8 cellular contexts compared by ENCODE assay signal in the genomic region with DNA sequence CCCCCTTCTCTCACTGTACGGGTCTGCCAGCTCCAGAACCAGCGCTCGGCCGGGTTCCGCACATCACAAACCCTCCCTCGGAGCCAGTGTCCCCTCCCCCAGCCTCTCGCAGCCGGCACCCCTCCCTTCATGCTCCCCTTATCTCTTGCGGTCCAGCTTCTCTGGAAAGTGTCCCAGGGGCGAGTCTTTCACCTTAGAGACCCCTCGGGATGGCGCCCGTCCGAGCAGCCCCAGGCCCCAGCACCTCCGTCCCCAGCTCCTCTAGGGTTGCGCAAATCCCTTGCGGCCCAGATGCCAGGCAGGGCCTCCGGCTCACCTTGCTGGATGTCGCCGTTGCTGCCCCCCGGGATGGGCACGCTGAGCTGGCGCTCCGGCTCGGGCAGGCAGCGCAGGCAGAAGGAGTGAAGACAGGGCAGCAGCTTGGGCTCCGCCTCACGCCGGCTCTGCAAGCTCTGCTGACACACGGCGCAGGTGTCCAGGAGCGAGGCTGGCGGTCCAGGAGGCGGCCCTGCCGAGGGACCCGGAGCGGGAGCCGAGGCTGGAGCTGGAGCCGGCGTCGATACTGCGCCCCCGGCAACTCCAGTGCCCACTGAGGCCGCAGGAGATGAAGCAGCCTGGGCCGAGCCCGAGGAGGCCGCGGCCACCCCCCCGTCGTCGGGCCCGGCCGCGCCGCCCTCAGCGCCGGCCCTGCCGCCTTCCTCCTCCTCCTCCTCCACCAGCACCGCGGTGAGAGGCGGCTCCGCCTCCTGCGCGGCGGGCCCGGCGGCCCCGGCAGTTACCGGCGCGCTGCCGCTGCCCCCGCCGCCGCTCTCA. TPM values are rescaled to one million over a fixed set of nuclear protein-coding genes. Genes with fewer than 3 reads are reported as not detected.
DNase-seq lines count a peak whose midpoint lies in the region; ATAC-seq lines count a peak whose summit lies in the region.

No MANE protein-coding gene starts in this region.

- H3K36me3 Mint-ChIP-seq in CD4-positive, alpha-beta memory T cell: peaks cover 4 to 26% of the 10 kb centered on the region in 2 donors

- H3K36me3 ChIP-seq in CD4-positive, alpha-beta memory T cell (ENCODE audit: insufficient read depth, low read length): no peaks in the 10 kb centered on the region
- H3K36me3 ChIP-seq in SJSA1: peaks cover 20% of the 10 kb centered on the region
- peaks cover 3% of the 10 kb centered on the region for H3K36me3 ChIP-seq in adipocyte (ENCODE audit: control insufficient read depth, insufficient read depth, low read length, severe bottlenecking)

- ATAC-seq in GM19438 (IDR thresholded peaks at IDR 0.05; ENCODE audit: low read depth, unreplicated experiment) (peak; percentile 59), HG03460 (IDR thresholded peaks at IDR 0.05; ENCODE audit: unreplicated experiment) (peak; percentile 60)

- H3K9me3 ChIP-seq in CD4-positive, alpha-beta memory T cell (ENCODE audit: control insufficient read depth in 1 of 2, low read length in 2 of 2): no peaks in the 10 kb centered on the region
- H3K9me3 ChIP-seq in SJSA1 (replicated peaks): 0 out of 2 replicates have a peak, but pooled peaks cover 3% of the 10 kb centered on the region
- no peaks in the 10 kb centered on the region for H3K9me3 ChIP-seq in adipocyte (ENCODE audit: control insufficient read depth, low read length)

- H3K27me3 Mint-ChIP-seq in CD4-positive, alpha-beta memory T cell: no peaks in the 10 kb centered on the region

- peak in 4 of 5 donors; percentile 19 to 60 (median 30) for DNase-seq in CD4-positive, alpha-beta memory T cell
- DNase-seq in SJSA1 (ENCODE audit: low read depth in 1 of 2, low spot score in 2 of 2): peak; percentile 45 to 60
- DNase-seq in adipocyte (ENCODE audit: low read depth): peak; percentile 61
- peak; percentile 68 for DNase-seq in hepatic stellate cell (ENCODE audit: low spot score)
- DNase-seq in retina: peak; percentile 83
- DNase-seq in AML-193 (lab: John Stamatoyannopoulos, UW): no peak

- peak overlapping the region; percentile 96 for H3K27ac ChIP-seq in CD4-positive, alpha-beta memory T cell (ENCODE audit: low read depth, low read length)
- H3K27ac ChIP-seq in SJSA1: peak overlapping the region; percentile 29

- H3K4me1 ChIP-seq in CD4-positive, alpha-beta memory T cell (ENCODE audit: insufficient read depth, low read length): peaks cover 48% of the 10 kb centered on the region
- H3K4me1 ChIP-seq in SJSA1 (replicated peaks) (peaks cover 13% of the 10 kb centered on the region), adipocyte (ENCODE audit: control insufficient read depth, insufficient read depth, low read length) (peaks cover 29% of the 10 kb centered on the region)

- peaks cover 41 to 61% (median 50%) of the 10 kb centered on the region in 4 donors for H3K4me1 Mint-ChIP-seq in CD4-positive, alpha-beta memory T cell

- CTCF ChIA-PET in CD4-positive, alpha-beta memory T cell (lab: Charles Lee; ENCODE audit: partially characterized antibody): interaction anchor here (0.7 to 1.9 kb wide), 4 partner anchors 10 to 83 kb away, joined by 3 to 4 read pairs (median 4); no protein-coding TSS in a partner anchor

- no peaks in the 10 kb centered on the region for H3K27me3 ChIP-seq in CD4-positive, alpha-beta memory T cell (ENCODE audit: insufficient read depth, low read length)
- H3K27me3 ChIP-seq in SJSA1 (replicated peaks): no peaks in the 10 kb centered on the region; the same call in 1 of the 2 replicates
- H3K27me3 ChIP-seq in adipocyte (replicated peaks; ENCODE audit: control insufficient read depth, insufficient read depth, low read length): no peaks in the 10 kb centered on the region

- no peaks in the 10 kb centered on the region for H3K9me3 Mint-ChIP-seq in CD4-positive, alpha-beta memory T cell

- H3K4me3 Mint-ChIP-seq in CD4-positive, alpha-beta memory T cell: peak overlapping the region; percentile 89 to 100 (median 98)

- H3K27ac Mint-ChIP-seq in CD4-positive, alpha-beta memory T cell: peak overlapping the region; percentile 51 to 99 (median 93)

- peak overlapping the region; percentile 48 to 85 for H3K4me3 ChIP-seq in CD4-positive, alpha-beta memory T cell (ENCODE audit: low read length in 2 of 2)
- peak overlapping the region; percentile 94 for H3K4me3 ChIP-seq in SJSA1
- peak overlapping the region; percentile 98 for H3K4me3 ChIP-seq in adipocyte (ENCODE audit: low read length)

- intact Hi-C loops in CD4-positive, alpha-beta memory T cell (cut with micrococcal nuclease): loop anchor here (1.0 to 5.0 kb wide), 11 partner anchors 44 to 1553 kb away; a partner anchor contains a TSS

- POLR2A ChIA-PET in CD4-positive, alpha-beta memory T cell (lab: Charles Lee; ENCODE audit: partially characterized antibody): interaction anchor here (0.6 to 3.7 kb wide), 21 partner anchors 14 to 1555 kb away, joined by 3 to 39 read pairs (median 4); a partner anchor contains a TSS

- peak overlapping the region; percentile 96 for H3K9ac ChIP-seq in adipocyte (ENCODE audit: low read length)

RNA-seq across cellular contexts. Expression of a gene that starts 0.6 kb away (rescaled TPM):
- 10 to 100 TPM; 50.6 to 54.4 TPM for total RNA-seq in CD4-positive, alpha-beta memory T cell
- 10 to 100 TPM; 26.8 to 33.6 TPM for polyA plus RNA-seq in CD4-positive, alpha-beta memory T cell
- total RNA-seq in SJSA1 (2014; rRNA removed; shearing (Covaris generic)): 14.7 and 22.9 TPM in 2 replicates

Comparison
In these comparisons a context has a peak if more than half of its experiments do, and no peak if none do; other contexts are left out.
1. DNase-seq: peak in CD4-positive, alpha-beta memory T cell (4 of 5), SJSA1 (2 of 2), adipocyte (single experiment), hepatic stellate cell (single experiment) and retina (single experiment); none in AML-193 (0 of 2).
2. Peak in every context shown above with its lines, with median percentiles within 50 percentile points of each other: H3K4me3 ChIP-seq.